In genomic region chr14:94560291-94560665, GRCh38 we compare ENCODE assay signal across 21 cellular contexts. TPM values are rescaled to one million over a fixed set of nuclear protein-coding genes. Genes with fewer than 3 reads are reported as not detected.
DNase-seq lines count a peak whose midpoint lies in the region; ATAC-seq and TF ChIP-seq lines count a peak whose summit lies in the region.
"Had no signal": no experiment of that assay in that cellular context is flagged by ENCODE, and none has a peak within 500 bp of the region (broad histone marks: within the 10 kb centered on the region; RNA-seq: fewer than 3 reads in every experiment).

No MANE protein-coding gene starts in this region.

- intact Hi-C loops in cardiac septum (cut with DNase I) (no loop called here), right lobe of liver (cut with DNase I) (no loop called here), posterior vena cava (cut with DNase I) (no loop called here)

- TF ChIP-seq CTCF in right atrium auricular region (IDR thresholded peaks at IDR 0.05) (no peak), right lobe of liver (IDR thresholded peaks at IDR 0.05) (no peak)

- no peak for TF ChIP-seq POLR2A in right lobe of liver (IDR thresholded peaks at IDR 0.05)

- WGBS in right lobe of liver (ENCODE audit: insufficient coverage, low coverage, low lambda C conversion rate, missing lambda C conversion rate) = 22% methylated on average over 3 of the region's 3 CpGs

- H3K4me1 ChIP-seq in right atrium auricular region (no peaks in the 10 kb centered on the region), right lobe of liver (peaks cover 0 to 56% (median 16%) of the 10 kb centered on the region in 4 donors)

- peak; percentile 33 for DNase-seq in cardiac septum (ENCODE audit: low spot score)
- no peak for DNase-seq in right atrium auricular region (ENCODE audit: low spot score)
- DNase-seq in right lobe of liver = peak in 1 of 3 donors; percentile 77
- peak; percentile 70 for DNase-seq in posterior vena cava (ENCODE audit: low spot score)
- no peak for DNase-seq in SIG-M5 treated with dmso at 0.1 percent for 504 hours (lab: John Stamatoyannopoulos, UW; ENCODE audit: unreplicated experiment)
- DNase-seq in GOT3 (lab: John Stamatoyannopoulos, UW) = no peak
- no peak for DNase-seq in foreskin melanocyte
- DNase-seq: Caco-2; CD4-positive, CD25-positive, alpha-beta regulatory T cell; CD8-positive, alpha-beta T cell; DMS153; DND-41; GM23248; H9 had no signal

- no peaks in the 10 kb centered on the region for H3K36me3 ChIP-seq in right atrium auricular region
- H3K36me3 ChIP-seq in right lobe of liver = peaks cover 0 to 3% (median 0%) of the 10 kb centered on the region in 4 donors
- H3K36me3 ChIP-seq: BLaER1 had no signal

- ATAC-seq in right lobe of liver = peak in 3 of 4 donors; percentile 42 to 59 (median 58)
- no peak for ATAC-seq in GM21381 (IDR thresholded peaks at IDR 0.05; ENCODE audit: unreplicated experiment)
- ATAC-seq: CD8-positive, alpha-beta T cell; HCT116 had no signal

- H3K9me3 ChIP-seq in right atrium auricular region = peaks cover 0 to 8% of the 10 kb centered on the region in 2 donors
- no peaks in the 10 kb centered on the region for H3K9me3 ChIP-seq in right lobe of liver
- H3K9me3 ChIP-seq: Caco-2 had no signal

- H3K27me3 ChIP-seq in right atrium auricular region = no peaks in the 10 kb centered on the region
- H3K27me3 ChIP-seq in right lobe of liver = no peaks in the 10 kb centered on the region
- H3K27me3 ChIP-seq: BLaER1 had no signal

- no peak overlapping the region for H3K27ac ChIP-seq in right atrium auricular region
- H3K27ac ChIP-seq in right lobe of liver = peak overlapping the region; percentile 33 to 81 (median 74)
- H3K27ac ChIP-seq: 22Rv1, BLaER1, C4-2B, GM23248 had no signal

- H3K4me3 ChIP-seq in right atrium auricular region (no peak overlapping the region), right lobe of liver (peak overlapping the region in 2 of 3 donors; percentile 58 to 62)
- H3K4me3 ChIP-seq: BLaER1, GM23248 had no signal

RNA-seq across cellular contexts. Expression of gene SERPINA4, which starts 1.0 kb away (rescaled TPM):
- total RNA-seq in cardiac septum (not detected), right atrium auricular region (not detected), right lobe of liver (100 to 1,000 TPM in 4 of 6 experiments, 10 to 100 TPM in 2; 41.2 to 204 (median 145) TPM), posterior vena cava (not detected)
- total RNA-seq: B cell; CD4-positive, CD25-positive, alpha-beta regulatory T cell; CD8-positive, alpha-beta T cell; GM23248; H4; H9 had no signal

RNA-seq across cellular contexts. Expression of gene SERPINA5, which starts 20.9 kb away (rescaled TPM):
- total RNA-seq in cardiac septum (1.2 TPM), right atrium auricular region (1 to 10 TPM; 3.3 to 7.7 TPM), right lobe of liver (100 to 1,000 TPM in 4 of 6 experiments, 10 to 100 TPM in 2; 24.7 to 317 (median 167) TPM), posterior vena cava (10 to 100 TPM in 1 of 2 donors, 1 to 10 TPM in 1; 5.2 to 13.6 TPM)
- total RNA-seq: B cell; CD4-positive, CD25-positive, alpha-beta regulatory T cell; CD8-positive, alpha-beta T cell; GM23248 had no signal

RNA-seq across cellular contexts. Expression of gene SERPINA12, which starts 51.0 kb away (rescaled TPM):
- total RNA-seq in cardiac septum = not detected
- not detected for total RNA-seq in right atrium auricular region
- total RNA-seq in right lobe of liver = 1 to 10 TPM in 1 of 6 experiments, under 1 TPM in 2, not detected in 3; 0.26 to 2.8 (median 0.39) TPM
- not detected for total RNA-seq in posterior vena cava
- total RNA-seq: B cell; Caco-2; CD4-positive, CD25-positive, alpha-beta regulatory T cell; CD8-positive, alpha-beta T cell; GM23248; H4; H9 had no signal

RNA-seq across cellular contexts. Expression of gene SERPINA3, which starts 51.9 kb away (rescaled TPM):
- 24.5 TPM for total RNA-seq in cardiac septum
- 100 to 1,000 TPM in 1 of 2 donors, 10 to 100 TPM in 1; 57.2 to 330 TPM for total RNA-seq in right atrium auricular region
- total RNA-seq in right lobe of liver = over 10,000 TPM in 2 of 6 experiments, 1,000 to 10,000 TPM in 4; 5,211 to 12,749 (median 8,707) TPM
- total RNA-seq in posterior vena cava = 100 to 1,000 TPM; 279 to 301 TPM
- total RNA-seq: B cell; CD4-positive, CD25-positive, alpha-beta regulatory T cell; CD8-positive, alpha-beta T cell; H9 had no signal

Comparison
In these comparisons a context has a peak if more than half of its experiments do, and no peak if none do; other contexts are left out.
1. DNase-seq: peak in cardiac septum (single experiment) and posterior vena cava (single experiment); none in right atrium auricular region (single experiment), SIG-M5 treated with dmso at 0.1 percent for 504 hours (single experiment), GOT3 (single experiment) and foreskin melanocyte (single experiment).
2. H3K27ac ChIP-seq: peak in right lobe of liver (3 of 3); none in right atrium auricular region (0 of 2).
3. H3K4me3 ChIP-seq: peak in right lobe of liver (2 of 3); none in right atrium auricular region (0 of 2).
4. RNA of gene SERPINA4, which starts 1.0 kb away (total RNA-seq): 41.2 to 204 TPM in right lobe of liver; not detected in cardiac septum (single experiment), not detected in right atrium auricular region and not detected in posterior vena cava; every median in the first group is over 10 times any median in the second.